Comparison of ENCODE assay signal across 12 cellular contexts in genomic region chr6:119586250-119586882, GRCh38.
A peak's percentile ranks its signal among the peaks of the same experiment; 100 is the strongest.
DNase-seq lines count a peak whose midpoint lies in the region; ATAC-seq, FAIRE-seq and TF ChIP-seq lines count a peak whose summit lies in the region.
"Had no signal": no experiment of that assay in that cellular context is flagged by ENCODE, and none has a peak within 500 bp of the region (broad histone marks: within the 10 kb centered on the region; RNA-seq: fewer than 3 reads in every experiment).

No MANE protein-coding gene starts in this region.

- H3K27me3 ChIP-seq in right atrium auricular region, result no peaks in the 10 kb centered on the region
- H3K27me3 ChIP-seq: body of pancreas had no signal

- TF ChIP-seq CTCF in right atrium auricular region (IDR thresholded peaks at IDR 0.05), result no peak

- DNase-seq in GM12891 (ENCODE audit: insufficient read length, low spot score) (no peak), KBM-7 (peak; percentile 44), NCI-H2171 treated with DMSO at 0.1 percent for 48 hours (lab: John Stamatoyannopoulos, UW) (no peak), right atrium auricular region (ENCODE audit: low spot score) (no peak), NCI-H774 (lab: John Stamatoyannopoulos, UW) (no peak), HTR-8/SVneo (ENCODE audit: insufficient read length, low spot score) (no peak)
- DNase-seq: AML-193, body of pancreas, NCI-H510A treated with DMSO at 0.1 percent for 48 hours had no signal

- H3K4me3 ChIP-seq in right atrium auricular region, result no peak overlapping the region
- H3K4me3 ChIP-seq: body of pancreas had no signal

- FAIRE-seq in GM12891 (lab: Jason Lieb, UNC), result peak; percentile 90
- no peak for FAIRE-seq in HTR-8/SVneo (lab: Jason Lieb, UNC)

- H3K36me3 ChIP-seq in right atrium auricular region, result no peaks in the 10 kb centered on the region

- ATAC-seq in GM19397 (IDR thresholded peaks at IDR 0.05; ENCODE audit: unreplicated experiment) (peak; percentile 88), HG02852 (IDR thresholded peaks at IDR 0.05; ENCODE audit: unreplicated experiment) (peak; percentile 93)
- ATAC-seq: body of pancreas had no signal

- no peaks in the 10 kb centered on the region for H3K9me3 ChIP-seq in right atrium auricular region
- H3K9me3 ChIP-seq: body of pancreas had no signal

- H3K27ac ChIP-seq in right atrium auricular region, result no peak overlapping the region
- H3K27ac ChIP-seq: body of pancreas, parathyroid adenoma had no signal

- no peaks in the 10 kb centered on the region for H3K4me1 ChIP-seq in right atrium auricular region
- H3K4me1 ChIP-seq: body of pancreas, parathyroid adenoma had no signal

- in situ Hi-C loops in KBM-7 (cut with MboI; ENCODE audit: low pct_unique_long_range_greater_than_20kb, low sequenced_read_pairs), result no loop called here

- TF ChIP-seq POLR2A in GM12891 (IDR thresholded peaks at IDR 0.05; ENCODE audit: low read depth, low read length), result no peak

TF ChIP-seq in GM12891, 5 proteins besides CTCF, POLR2A, EP300 and RAD21:
- TF ChIP-seq SPI1 (IDR thresholded peaks at IDR 0.05; ENCODE audit: low read depth, low read length), result peak; percentile 97
- TF ChIP-seq PAX5 (IDR thresholded peaks at IDR 0.05; ENCODE audit: insufficient read depth, low read length, severe bottlenecking), result no peak
